8 cellular contexts compared by ENCODE assay signal in the genomic region with DNA sequence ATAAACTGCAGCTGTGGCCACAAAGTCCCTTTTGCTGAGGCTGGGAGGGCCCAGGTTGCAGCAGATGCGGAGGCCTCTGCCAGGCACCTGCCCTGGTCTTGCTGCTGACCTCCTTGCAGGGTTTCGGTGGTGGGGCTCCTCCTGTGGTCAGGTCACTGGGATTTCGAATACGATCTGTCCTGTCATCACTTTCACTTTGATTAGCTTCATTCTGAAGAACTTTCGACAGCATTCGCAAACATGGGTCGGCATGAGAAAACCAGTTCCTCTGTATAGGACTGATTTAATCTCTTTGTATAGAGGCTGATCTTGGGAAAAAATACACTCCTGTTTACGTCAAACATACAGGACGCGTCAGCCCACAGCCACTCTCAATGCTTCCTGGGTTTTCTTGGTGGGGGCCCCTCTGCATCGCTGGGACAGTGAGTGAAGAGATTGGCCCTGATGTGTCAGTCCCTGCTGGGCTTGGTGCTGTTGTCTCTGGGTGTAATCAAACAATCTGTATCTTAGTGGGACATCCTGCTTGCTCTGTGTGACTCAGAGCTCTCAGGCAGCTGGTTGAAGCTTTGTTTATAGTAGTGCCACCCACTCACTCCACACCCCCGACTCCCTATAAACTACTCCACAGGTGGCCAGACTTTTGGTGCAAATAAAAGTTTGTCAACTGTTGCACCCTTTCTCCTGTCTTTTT.
DNase-seq lines count a peak whose midpoint lies in the region; ATAC-seq and TF ChIP-seq lines count a peak whose summit lies in the region.

No MANE protein-coding gene starts in this region.

- no peaks in the 10 kb centered on the region for H4K20me1 ChIP-seq in OCI-LY7 (ENCODE audit: insufficient read depth, low read length)

- BruUV-seq in OCI-LY7 (replicated peaks; lab: Mats Ljungman, UMichigan), result TSS peak; percentile 96

- H3K36me3 Mint-ChIP-seq in naive thymus-derived CD8-positive, alpha-beta T cell, result no peaks in the 10 kb centered on the region

- peak overlapping the region; percentile 91 for H3K4me2 ChIP-seq in OCI-LY7 (ENCODE audit: low read length)

- H3K27ac Mint-ChIP-seq in naive thymus-derived CD8-positive, alpha-beta T cell, result peak overlapping the region; percentile 94 to 100 (median 97)

- no peaks in the 10 kb centered on the region for H3K36me3 ChIP-seq in OCI-LY7 (ENCODE audit: insufficient read depth, low read length)

- ATAC-seq in GM18520 (IDR thresholded peaks at IDR 0.05; ENCODE audit: unreplicated experiment) (peak; percentile 76), HG02840 (IDR thresholded peaks at IDR 0.05; ENCODE audit: low FRiP score, unreplicated experiment) (peak; percentile 55)
- ATAC-seq in naive thymus-derived CD8-positive, alpha-beta T cell, result peak; percentile 92 to 94

- no peaks in the 10 kb centered on the region for H3K9me2 ChIP-seq in OCI-LY7 (ENCODE audit: insufficient read depth, low read length)

- no peaks in the 10 kb centered on the region for H3K9me3 ChIP-seq in OCI-LY7 (ENCODE audit: low read length)

- H3K27ac ChIP-seq in OCI-LY7 (ENCODE audit: low read depth, low read length, poor library complexity, severe bottlenecking), result peak overlapping the region; percentile 81

- intact Hi-C loops in OCI-LY7 (cut with micrococcal nuclease; ENCODE audit: unreplicated experiment), result loop anchor here (1.0 to 5.0 kb wide), 7 partner anchors 49 to 210 kb away; partner anchors contain the start of gene CXCR4

- peak overlapping the region; percentile 69 to 86 (median 82) for H3K4me3 Mint-ChIP-seq in naive thymus-derived CD8-positive, alpha-beta T cell

- CTCF ChIA-PET in OCI-LY7 (lab: Charles Lee; ENCODE audit: unreplicated experiment), result interaction anchor here (0.9 kb wide), 1 partner anchor 121 kb away, joined by 4 read pairs; no protein-coding TSS in a partner anchor

- POLR2A ChIA-PET in OCI-LY7 (lab: Charles Lee), result interaction anchor here (0.5 to 1.9 kb wide), 21 partner anchors 8 to 265 kb away, joined by 3 to 9 read pairs (median 3); no protein-coding TSS in a partner anchor
- POLR2A ChIA-PET in naive thymus-derived CD8-positive, alpha-beta T cell (lab: Charles Lee), result interaction anchor here (0.7 to 3.6 kb wide), 15 partner anchors 22 to 209 kb away, joined by 3 to 28 read pairs (median 5); partner anchors contain the start of gene CXCR4

- H3K4me1 ChIP-seq in OCI-LY7 (ENCODE audit: insufficient read depth, low read length, poor library complexity, severe bottlenecking), result peaks cover 74% of the 10 kb centered on the region

- H3K27me3 Mint-ChIP-seq in naive thymus-derived CD8-positive, alpha-beta T cell, result no peaks in the 10 kb centered on the region

- peak; percentile 78 for DNase-seq in OCI-LY7 (ENCODE audit: low spot score)
- DNase-seq in activated naive CD4-positive, alpha-beta T cell treated with anti-CD3 and anti-CD28 coated beads, Interleukin-2, amount 50 U/mL, for 16 hours, result peak; percentile 58
- peak; percentile 48 to 90 (median 82) for DNase-seq in naive thymus-derived CD8-positive, alpha-beta T cell
- no peak for DNase-seq in inferior parietal cortex (ENCODE audit: extremely low spot score)
- DNase-seq in RKO (ENCODE audit: low spot score), result no peak
- no peak for DNase-seq in NCI-H1436 treated with DMSO at 0.1 percent for 48 hours (lab: John Stamatoyannopoulos, UW)

- peaks cover 36 to 76% (median 68%) of the 10 kb centered on the region in 4 donors for H3K4me1 Mint-ChIP-seq in naive thymus-derived CD8-positive, alpha-beta T cell

- TF ChIP-seq CTCF in OCI-LY7 (conservative IDR thresholded peaks at IDR 0.05; ENCODE audit: low read length), result no peak; the same call in 1 of the 2 replicates

- peaks cover 0 to 2% (median 0%) of the 10 kb centered on the region in 9 donors for H3K9me3 Mint-ChIP-seq in naive thymus-derived CD8-positive, alpha-beta T cell

- no peaks in the 10 kb centered on the region for H3K79me2 ChIP-seq in OCI-LY7 (ENCODE audit: insufficient read depth, low read depth, low read length)

- peak overlapping the region; percentile 63 for H3K4me3 ChIP-seq in OCI-LY7 (ENCODE audit: low read depth, low read length, poor library complexity, severe bottlenecking)

- peak overlapping the region; percentile 90 for H2AFZ ChIP-seq in OCI-LY7 (ENCODE audit: low read length)

Comparison
In these comparisons a context has a peak if more than half of its experiments do, and no peak if none do; other contexts are left out.
1. DNase-seq: peak in OCI-LY7 (single experiment), activated naive CD4-positive, alpha-beta T cell treated with anti-CD3 and anti-CD28 coated beads, Interleukin-2, amount 50 U/mL, for 16 hours (single experiment) and naive thymus-derived CD8-positive, alpha-beta T cell (10 of 10); none in inferior parietal cortex (single experiment), RKO (single experiment) and NCI-H1436 treated with DMSO at 0.1 percent for 48 hours (single experiment).
2. Peak in every context shown above with its lines, with median percentiles within 50 percentile points of each other: ATAC-seq.